15 cellular contexts compared by ENCODE assay signal in genomic region chr10:53702489-53702888, GRCh38.
"Had no signal": no experiment of that assay in that cellular context is flagged by ENCODE, and none has a peak within 500 bp of the region (broad histone marks: within the 10 kb centered on the region; RNA-seq: fewer than 3 reads in every experiment).

No MANE protein-coding gene starts in this region.

- H3K27me3 ChIP-seq: adrenal gland, ovary, right lobe of liver, stomach had no signal

- DNase-seq: activated CD4-positive, alpha-beta T cell treated with anti-CD3 and anti-CD28 coated beads, Interleukin-2, amount 50 U/mL, for 4 hours; activated gamma-delta T cell; activated T-cell treated with anti-CD3 and anti-CD28 coated beads, Interleukin-2, amount 50 U/mL, for 72 hours; adrenal gland; effector CD4-positive, alpha-beta T cell; kidney; mesenchymal stem cell; naive thymus-derived CD8-positive, alpha-beta T cell; ovary; psoas muscle; right lobe of liver; small intestine; stimulated activated CD4-positive, alpha-beta T cell treated with anti-CD3 and anti-CD28 coated beads, Interleukin-4, amount 100 ng/mL, for 24 hours; stomach; WERI-Rb-1 had no signal

- H3K4me1 ChIP-seq: adrenal gland, psoas muscle, right lobe of liver, stomach had no signal

- H3K27ac ChIP-seq: adrenal gland, ovary, psoas muscle, right lobe of liver, stomach, WERI-Rb-1 had no signal

- H3K4me3 ChIP-seq: adrenal gland, ovary, psoas muscle, right lobe of liver, stomach had no signal

- H3K36me3 ChIP-seq: adrenal gland, ovary, right lobe of liver, stomach, WERI-Rb-1 had no signal
